In genomic region chr19:33309826-33310225, GRCh38 we compare ENCODE assay signal across 17 cellular contexts.
"Had no signal": no experiment of that assay in that cellular context is flagged by ENCODE, and none has a peak within 500 bp of the region (broad histone marks: within the 10 kb centered on the region; RNA-seq: fewer than 3 reads in every experiment).

No MANE protein-coding gene starts in this region.

- ATAC-seq: gastroesophageal sphincter; naive thymus-derived CD8-positive, alpha-beta T cell; right lobe of liver; stimulated activated effector memory CD8-positive, alpha-beta T cell treated with anti-CD3 and anti-CD28 coated beads, Interleukin-12 subunit alpha, Interleukin-12 subunit beta, amount 100 ng/mL, for 72 hours; stimulated activated naive CD8-positive, alpha-beta T cell treated with anti-CD3 and anti-CD28 coated beads, Interleukin-15, Interleukin-2, amounts not matched to agents 100 U/mL and 50 U/mL, for 24 hours had no signal

- DNase-seq: cortex of kidney; effector memory CD4-positive, alpha-beta T cell; foreskin fibroblast; glutamatergic neuron; mammary epithelial cell; naive thymus-derived CD8-positive, alpha-beta T cell; ovary; stimulated activated CD4-positive, alpha-beta T cell treated with anti-CD3 and anti-CD28 coated beads, Interleukin-4, amount 100 ng/mL, for 1 hour; stimulated activated CD8-positive, alpha-beta memory T cell treated with anti-CD3 and anti-CD28 coated beads, Interleukin-4, amount 100 ng/mL, for 48 hours; stimulated activated naive CD8-positive, alpha-beta T cell treated with anti-CD3 and anti-CD28 coated beads, Interleukin-15, Interleukin-2, amounts not matched to agents 100 U/mL and 50 U/mL, for 24 hours; tibial artery had no signal

- H3K4me3 ChIP-seq: dorsolateral prefrontal cortex, esophagus muscularis mucosa, gastroesophageal sphincter, mucosa of descending colon, ovary, right lobe of liver, tibial artery had no signal

- H3K27me3 ChIP-seq: dorsolateral prefrontal cortex, ovary, right lobe of liver had no signal

- H3K4me1 ChIP-seq: tibial artery had no signal

- H3K27ac ChIP-seq: dorsolateral prefrontal cortex, esophagus muscularis mucosa, gastroesophageal sphincter, ovary, tibial artery had no signal

- H3K9me3 ChIP-seq: esophagus muscularis mucosa, gastroesophageal sphincter, mucosa of descending colon, ovary, right lobe of liver, tibial artery had no signal

- H3K36me3 ChIP-seq: esophagus muscularis mucosa, gastroesophageal sphincter, ovary, right lobe of liver, tibial artery had no signal
